In genomic region chr12:90301095-90301494, GRCh38 we compare ENCODE assay signal across 40 cellular contexts.
"Had no signal": no experiment of that assay in that cellular context is flagged by ENCODE, and none has a peak within 500 bp of the region (broad histone marks: within the 10 kb centered on the region; RNA-seq: fewer than 3 reads in every experiment).

No MANE protein-coding gene starts in this region.

- H3K4me3 Mint-ChIP-seq: activated B cell treated with CpG ODN at 0.5 μM for 24 hours; activated CD4-positive, alpha-beta memory T cell treated with anti-CD3 and anti-CD28 coated beads for 36 hours; activated naive CD4-positive, alpha-beta T cell treated with anti-CD3 and anti-CD28 coated beads for 36 hours; activated T-cell treated with anti-CD3 and anti-CD28 coated beads, Interleukin-2, amount 50 U/mL, for 4 hours; activated T-helper 1 cell treated with anti-CD3 and anti-CD28 coated beads, Interleukin-12 subunit alpha, Interleukin-12 subunit beta, Interleukin-2, Interleukin-4 antibody, amounts not matched to agents 30 ng/mL and 10 ng/mL and 1 ng/mL, durations not matched to agents 14 hours and 24 hours and 36 hours had no signal

- H3K27ac Mint-ChIP-seq: activated B cell treated with CpG ODN at 0.5 μM for 24 hours; activated CD4-positive, alpha-beta memory T cell treated with anti-CD3 and anti-CD28 coated beads for 36 hours; activated naive CD4-positive, alpha-beta T cell treated with anti-CD3 and anti-CD28 coated beads for 36 hours; activated naive CD4-positive, alpha-beta T cell treated with anti-CD3 and anti-CD28 coated beads, Interleukin-2, amount 50 U/mL, for 72 hours; activated T-helper 1 cell treated with anti-CD3 and anti-CD28 coated beads, Interleukin-12 subunit alpha, Interleukin-12 subunit beta, Interleukin-2, Interleukin-4 antibody, amounts not matched to agents 30 ng/mL and 10 ng/mL and 1 ng/mL, durations not matched to agents 14 hours and 24 hours and 36 hours had no signal

- H3K27ac ChIP-seq: adrenal gland, body of pancreas, breast epithelium, PC-9, RWPE1, VCaP had no signal

- FAIRE-seq: astrocyte, colon, RCC 7860 had no signal

- H3K9me3 ChIP-seq: adrenal gland, body of pancreas, breast epithelium, MG63 had no signal

- H3K4me1 ChIP-seq: adrenal gland, body of pancreas had no signal

- H3K4me3 ChIP-seq: adrenal gland, body of pancreas, breast epithelium, MG63, PC-9 had no signal

- H3K9me3 Mint-ChIP-seq: activated B cell treated with CpG ODN at 0.5 μM for 24 hours; activated CD4-positive, alpha-beta memory T cell treated with anti-CD3 and anti-CD28 coated beads for 36 hours; activated naive CD4-positive, alpha-beta T cell treated with anti-CD3 and anti-CD28 coated beads for 36 hours; activated naive CD4-positive, alpha-beta T cell treated with anti-CD3 and anti-CD28 coated beads, Interleukin-2, amount 50 U/mL, for 72 hours; activated T-cell treated with anti-CD3 and anti-CD28 coated beads, Interleukin-2, amount 50 U/mL, for 4 hours; activated T-helper 1 cell treated with anti-CD3 and anti-CD28 coated beads, Interleukin-12 subunit alpha, Interleukin-12 subunit beta, Interleukin-2, Interleukin-4 antibody, amounts not matched to agents 30 ng/mL and 10 ng/mL and 1 ng/mL, durations not matched to agents 14 hours and 24 hours and 36 hours had no signal

- H2AFZ ChIP-seq: PC-9 had no signal

- DNase-seq: activated B cell treated with CpG ODN at 0.5 μM for 24 hours; activated CD4-positive, alpha-beta memory T cell treated with anti-CD3 and anti-CD28 coated beads for 36 hours; activated CD4-positive, alpha-beta T cell treated with anti-CD3 and anti-CD28 coated beads for 4 hours; activated CD4-positive, alpha-beta T cell treated with anti-CD3 and anti-CD28 coated beads, Interleukin-2, amount 50 U/mL, for 1 hour; activated CD4-positive, CD25-positive, alpha-beta regulatory T cell treated with anti-CD3 and anti-CD28 coated beads, Interleukin-2, amount 50 U/mL, for 72 hours; activated CD8-positive, alpha-beta memory T cell treated with anti-CD3 and anti-CD28 coated beads, Interleukin-2, amount 50 U/mL, for 4 hours; activated gamma-delta T cell treated with Interleukin-2 at 50 U/mL for 16 hours; activated naive CD4-positive, alpha-beta T cell treated with anti-CD3 and anti-CD28 coated beads for 36 hours; activated T-cell treated with anti-CD3 and anti-CD28 coated beads for 4 hours; activated T-cell treated with anti-CD3 and anti-CD28 coated beads, Interleukin-2, amount 50 U/mL, for 4 hours; adrenal gland; body of pancreas; caudate nucleus; cerebellar nuclear complex; MG63; NCI-H1092 treated with DMSO at 0.1 percent for 48 hours; NCI-H1417; NCI-H146; NCI-H187; NCI-H2029 treated with DMSO at 0.1 percent for 48 hours; NCI-H2107; NCI-H2171; NCI-H510A; NCI-H526; NCI-H748 treated with DMSO at 0.1 percent for 48 hours; PC-9; SIG-M5; SW 1271; T-helper 1 cell; T-helper 2 cell; T-helper 9 cell had no signal

- H3K36me3 ChIP-seq: adrenal gland, breast epithelium, MG63 had no signal

- H3K4me2 ChIP-seq: PC-9 had no signal

- ATAC-seq: activated naive CD4-positive, alpha-beta T cell treated with anti-CD3 and anti-CD28 coated beads, Interleukin-2, amount 50 U/mL, for 72 hours; activated T-cell treated with anti-CD3 and anti-CD28 coated beads, Interleukin-2, amount 50 U/mL, for 4 hours; body of pancreas; Right ventricle myocardium inferior had no signal

- H3K27me3 ChIP-seq: adrenal gland, body of pancreas, breast epithelium, MG63 had no signal

- H3K36me3 Mint-ChIP-seq: activated CD4-positive, alpha-beta memory T cell treated with anti-CD3 and anti-CD28 coated beads for 36 hours; activated naive CD4-positive, alpha-beta T cell treated with anti-CD3 and anti-CD28 coated beads, Interleukin-2, amount 50 U/mL, for 72 hours had no signal
